In the genomic region with DNA sequence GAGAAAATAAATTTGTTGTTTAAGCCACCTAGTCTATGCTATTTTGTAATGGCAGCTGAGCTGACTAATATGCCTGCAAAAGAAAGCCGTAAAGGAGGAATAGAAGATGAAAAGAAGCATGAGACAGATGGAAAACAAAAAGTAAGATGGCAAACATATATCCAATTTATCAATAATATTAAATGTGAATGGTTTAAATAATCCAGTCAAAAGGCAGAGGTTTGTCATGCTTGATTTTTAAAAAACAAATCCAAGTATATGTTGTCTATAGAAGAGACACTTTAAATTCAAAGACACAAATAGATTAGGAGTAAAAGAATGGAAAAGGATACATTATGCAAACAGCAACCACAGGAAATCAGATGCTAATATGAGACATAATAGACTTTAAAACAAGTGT, we compare ENCODE assay signal across 31 cellular contexts. TPM values are rescaled to one million over a fixed set of nuclear protein-coding genes. Genes with fewer than 3 reads are reported as not detected.
DNase-seq lines count a peak whose midpoint lies in the region; ATAC-seq, FAIRE-seq and TF ChIP-seq lines count a peak whose summit lies in the region.
"Had no signal": no experiment of that assay in that cellular context is flagged by ENCODE, and none has a peak within 500 bp of the region (broad histone marks: within the 10 kb centered on the region; RNA-seq: fewer than 3 reads in every experiment).

No MANE protein-coding gene starts in this region.

- H3K36me3 Mint-ChIP-seq in CD14-positive monocyte: peaks cover 0 to 8% of the 10 kb centered on the region in 2 donors

- no peaks in the 10 kb centered on the region for H3K4me1 Mint-ChIP-seq in CD14-positive monocyte
- H3K4me1 Mint-ChIP-seq: B cell; CD8-positive, alpha-beta memory T cell had no signal

- TF ChIP-seq EP300 in K562 (IDR thresholded peaks at IDR 0.05; ENCODE audit: low read length): no peak

- DNase-seq in adipocyte (ENCODE audit: low read depth): no peak
- no peak for DNase-seq in K562 (ENCODE audit: extremely low read depth in 1 of 4, low spot score in 3 of 4)
- no peak for DNase-seq in CD14-positive monocyte (ENCODE audit: low spot score)
- no peak for DNase-seq in NCI-H510A (lab: John Stamatoyannopoulos, UW)
- DNase-seq: 8988T; ACHN; AML-193; BE2C; C1 segment of cervical spinal cord; Caco-2; Calu3; CD4-positive, alpha-beta memory T cell; CD4-positive, alpha-beta T cell; CD4-positive, CD25-positive, alpha-beta regulatory T cell; CD8-positive, alpha-beta memory T cell; CD8-positive, alpha-beta T cell; COR-L47; DMS 273 treated with DMSO at 0.1 percent for 48 hours; DMS153; DMS53; DMS79; DMS79 treated with DMSO at 0.1 percent for 48 hours; DND-41; EL had no signal

- no peak for TF ChIP-seq RAD21 in K562 (CRISPR knock-in tag; conservative IDR thresholded peaks at IDR 0.05 in 1 of 2, IDR thresholded peaks at IDR 0.05 in 1 of 2)

- peak overlapping the region; percentile 27 for H3K4me3 ChIP-seq in adipocyte (ENCODE audit: low read length)
- H3K4me3 ChIP-seq in K562: no peak overlapping the region
- H3K4me3 ChIP-seq: A549; BLaER1; BLaER1 treated with 17β-estradiol and CSF1 and Interleukin-3, amounts not matched to agents 10 nM and 100 nM had no signal

- no peaks in the 10 kb centered on the region for H4K20me1 ChIP-seq in K562 (replicated peaks; ENCODE audit: control insufficient read depth, insufficient read depth, low read length)
- H4K20me1 ChIP-seq: BLaER1; BLaER1 treated with 17β-estradiol and CSF1 and Interleukin-3, amounts not matched to agents 10 nM and 100 nM had no signal

- POLR2A ChIA-PET in K562 (lab: Yijun Ruan, JAX): no interaction called here

- no peaks in the 10 kb centered on the region for H3K36me3 ChIP-seq in adipocyte (ENCODE audit: control insufficient read depth, insufficient read depth, low read length, severe bottlenecking)
- H3K36me3 ChIP-seq in K562 (ENCODE audit: control insufficient read depth, insufficient read depth, low read length): no peaks in the 10 kb centered on the region
- H3K36me3 ChIP-seq: BE2C, BLaER1 had no signal

- H3K27me3 ChIP-seq in adipocyte (replicated peaks; ENCODE audit: control insufficient read depth, insufficient read depth, low read length) (no peaks in the 10 kb centered on the region), K562 (ENCODE audit: control insufficient read depth in 2 of 2, insufficient read depth in 2 of 2, low read length in 2 of 2) (no peaks in the 10 kb centered on the region)
- H3K27me3 ChIP-seq: BE2C; BLaER1; BLaER1 treated with 17β-estradiol and CSF1 and Interleukin-3, amounts not matched to agents 10 nM and 100 nM had no signal

- BruUV-seq in K562 (replicated peaks; lab: Mats Ljungman, UMichigan): no TSS peak

- peaks cover 49% of the 10 kb centered on the region for H3K9me3 ChIP-seq in adipocyte (ENCODE audit: control insufficient read depth, low read length)
- no peaks in the 10 kb centered on the region; the same call in 1 of the 2 replicates for H3K9me3 ChIP-seq in K562 (replicated peaks; ENCODE audit: control insufficient read depth, insufficient read depth, low read depth, low read length)
- H3K9me3 ChIP-seq: BE2C had no signal

- no peak overlapping the region for H3K27ac ChIP-seq in K562 (ENCODE audit: extremely low read depth, low read depth, low read length)
- H3K27ac ChIP-seq: 22Rv1; A549; BLaER1; BLaER1 treated with 17β-estradiol and CSF1 and Interleukin-3, amounts not matched to agents 10 nM and 100 nM; C4-2B had no signal

- H3K9me1 ChIP-seq in K562 (ENCODE audit: control insufficient read depth, insufficient read depth, low read length): no peaks in the 10 kb centered on the region

- H3K9me3 Mint-ChIP-seq in CD14-positive monocyte: peaks cover 10 to 48% (median 21%) of the 10 kb centered on the region in 7 donors

- intact Hi-C loops in K562 (cut with micrococcal nuclease): no loop called here
- intact Hi-C loops in CD14-positive monocyte (cut with micrococcal nuclease): no loop called here

- 71% methylated on average over 1 of the region's 1 CpG for WGBS in K562 (ENCODE audit: insufficient coverage, low coverage, missing lambda C conversion rate)

- no peak overlapping the region for H3K4me2 ChIP-seq in K562 (ENCODE audit: insufficient read depth, low read length)
- H3K4me2 ChIP-seq: A549; BLaER1; BLaER1 treated with 17β-estradiol and CSF1 and Interleukin-3, amounts not matched to agents 10 nM and 100 nM had no signal

- H3K27me3 Mint-ChIP-seq in CD14-positive monocyte (ENCODE audit: low read depth in 3 of 3): peaks cover 0 to 2% (median 2%) of the 10 kb centered on the region in 3 donors
- H3K27me3 Mint-ChIP-seq: B cell; CD4-positive, alpha-beta memory T cell; CD4-positive, alpha-beta T cell; CD8-positive, alpha-beta memory T cell had no signal

- CTCF ChIA-PET in K562 (lab: Yijun Ruan, JAX; ENCODE audit: low intra/inter-chr PET ratio): no interaction called here

- H3K4me1 ChIP-seq in adipocyte (ENCODE audit: control insufficient read depth, insufficient read depth, low read length): no peaks in the 10 kb centered on the region
- no peaks in the 10 kb centered on the region for H3K4me1 ChIP-seq in K562 (replicated peaks in 1 of 2; ENCODE audit: control insufficient read depth in 2 of 2, insufficient read depth in 2 of 2, low read length in 2 of 2)
- H3K4me1 ChIP-seq: A549; BE2C; BLaER1; BLaER1 treated with 17β-estradiol and CSF1 and Interleukin-3, amounts not matched to agents 10 nM and 100 nM; Caco-2 had no signal

- no peak for FAIRE-seq in K562 (lab: Jason Lieb, UNC)
- FAIRE-seq: A204.1, A549 had no signal

- ATAC-seq in K562: no peak
- ATAC-seq: A549; CD8-positive, alpha-beta T cell had no signal

- H3K4me3 Mint-ChIP-seq in CD14-positive monocyte: no peak overlapping the region
- H3K4me3 Mint-ChIP-seq: B cell; CD4-positive, alpha-beta memory T cell; CD4-positive, alpha-beta T cell; CD4-positive, CD25-positive, alpha-beta regulatory T cell; CD8-positive, alpha-beta memory T cell; CD8-positive, alpha-beta T cell had no signal

- no peak overlapping the region for H3K27ac Mint-ChIP-seq in CD14-positive monocyte
- H3K27ac Mint-ChIP-seq: B cell; CD4-positive, alpha-beta memory T cell; CD4-positive, alpha-beta T cell; CD4-positive, CD25-positive, alpha-beta regulatory T cell; CD8-positive, alpha-beta T cell had no signal

- no peak overlapping the region for H2AFZ ChIP-seq in K562 (ENCODE audit: low read depth, low read length)

- no peak for TF ChIP-seq POLR2A in K562 (conservative IDR thresholded peaks at IDR 0.05)

- H3K9ac ChIP-seq in adipocyte (ENCODE audit: low read length) (no peak overlapping the region), K562 (ENCODE audit: insufficient read depth in 1 of 2, low read depth in 2 of 2, low read length in 2 of 2) (no peak overlapping the region)
- H3K9ac ChIP-seq: BLaER1; BLaER1 treated with 17β-estradiol and CSF1 and Interleukin-3, amounts not matched to agents 10 nM and 100 nM had no signal

- in situ Hi-C loops in K562 (cut with MboI): no loop called here

- no peaks in the 10 kb centered on the region for H3K79me2 ChIP-seq in K562 (ENCODE audit: control insufficient read depth, insufficient read depth, low read length)

- TF ChIP-seq CTCF in K562 (IDR thresholded peaks at IDR 0.05 in 2 of 3, conservative IDR thresholded peaks at IDR 0.05 in 1 of 3; ENCODE audit: insufficient read depth in 2 of 3, low read depth in 1 of 3, low read length in 3 of 3) (no peak), CD14-positive monocyte (IDR thresholded peaks at IDR 0.05) (no peak)

TF ChIP-seq in K562, 482 proteins besides CTCF, POLR2A, EP300 and RAD21 (continues in another document):
- TF ChIP-seq ZNF316 (IDR thresholded peaks at IDR 0.05): no peak
- TF ChIP-seq SREBF1 (IDR thresholded peaks at IDR 0.05; ENCODE audit: borderline replicate concordance, low read depth, low read length): no peak
- TF ChIP-seq PRMT5 (CRISPR knock-in tag; IDR thresholded peaks at IDR 0.05): no peak
- TF ChIP-seq ZSCAN29 (IDR thresholded peaks at IDR 0.05): no peak

RNA-seq across cellular contexts. Expression of a gene that starts 35.4 kb away (rescaled TPM):
- 0.76 and 1.1 TPM in 2 replicates for total RNA-seq in K562 (2011; cell fraction: chromatin; rRNA removed; ENCODE audit: low replicate concordance)
- 0.79 and 0.83 TPM in 2 replicates for total RNA-seq in K562 (2011; cell fraction: nucleolus; rRNA removed)
- total RNA-seq in K562 (2011; cell fraction: nucleoplasm; rRNA removed): 0.69 and 0.88 TPM in 2 replicates
- 0.32 and 0.37 TPM in 2 replicates for total RNA-seq in K562 (2014; rRNA removed)
- total RNA-seq in K562 (2014; rRNA removed; fragmentation: Illumina TruSeq; extraction: Trizol): 0.11 and 0.16 TPM in 2 replicates
- total RNA-seq in K562 (2015; rRNA removed; fragmentation: Illumina TruSeq; extraction: Trizol): 0.07 and 0.11 TPM in 2 replicates
- 0.34 and 0.40 TPM in 2 replicates for total RNA-seq in K562 (2021)
- polyA plus RNA-seq in K562 (2011; rRNA removed): 0.25 and 0.35 TPM in 2 replicates
- 0.44 and 0.69 TPM in 2 replicates for polyA plus RNA-seq in K562 (2011; cell fraction: cytosol; rRNA removed)
- polyA plus RNA-seq in K562 (2011; cell fraction: nucleus; rRNA removed): 0.43 and 0.48 TPM in 2 replicates
- 0.21 and 0.26 TPM in 2 replicates for polyA plus RNA-seq in K562 (2012)
- polyA plus RNA-seq in K562 (2014; fragmentation: Illumina TruSeq; extraction: Trizol): 0.19 and 0.24 TPM in 2 replicates
- under 1 TPM; 0.01 to 0.03 TPM for polyA plus RNA-seq in K562 (2014; fragmentation: Nextera tagmentation; extraction: Ambion mirVana)
- polyA plus RNA-seq in K562 (2014; rRNA removed): 0.20 and 0.40 TPM in 2 replicates
- 0.63 and 1.0 TPM in 2 replicates for polyA minus RNA-seq in K562 (2011; rRNA and poly(A)+ RNA removed)
- 0.38 and 0.91 TPM in 2 replicates for polyA minus RNA-seq in K562 (2011; cell fraction: cytosol; rRNA and poly(A)+ RNA removed)
- polyA minus RNA-seq in K562 (2011; cell fraction: nucleus; rRNA and poly(A)+ RNA removed): 0.13 and 0.78 TPM in 2 replicates
- 10 to 100 TPM; 30.5 to 33.8 TPM for polyA plus RNA-seq in CD14-positive monocyte

Comparison
In these comparisons a context has a peak if more than half of its experiments do, and no peak if none do; other contexts are left out.
1. RNA of a gene that starts 35.4 kb away (polyA plus RNA-seq): 30.5 to 33.8 TPM in CD14-positive monocyte; 0.01 to 0.69 TPM in K562; every median in the first group is over 10 times any median in the second.